Comparison of ENCODE assay signal across 24 cellular contexts in the genomic region with DNA sequence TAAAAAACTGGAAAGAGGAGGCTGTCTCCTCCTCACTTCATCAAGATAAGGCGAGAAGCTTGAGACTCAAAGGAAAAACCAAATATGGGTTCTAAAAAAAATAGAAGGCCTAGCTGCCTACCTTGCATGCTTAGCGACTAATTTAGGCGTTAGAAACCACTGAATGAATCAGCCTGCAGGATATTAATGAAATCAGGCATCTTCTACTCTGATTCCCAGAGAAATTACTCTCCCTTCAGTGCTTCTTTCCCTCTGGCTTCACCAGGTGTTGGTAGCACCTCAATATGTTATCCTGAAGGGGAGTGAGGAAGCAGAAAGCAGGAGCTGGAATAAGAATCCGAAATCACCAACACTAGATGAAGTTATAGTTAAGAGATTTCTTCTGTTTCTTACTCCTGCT.
"Had no signal": no experiment of that assay in that cellular context is flagged by ENCODE, and none has a peak within 500 bp of the region (broad histone marks: within the 10 kb centered on the region; RNA-seq: fewer than 3 reads in every experiment).

No MANE protein-coding gene starts in this region.

- H3K27ac ChIP-seq: colonic mucosa, epithelial cell of prostate, gastrocnemius medialis, lower lobe of right lung, psoas muscle, sigmoid colon, spleen, transverse colon, upper lobe of right lung, uterus had no signal

- H3K36me3 ChIP-seq: colonic mucosa, gastrocnemius medialis, lower lobe of right lung, sigmoid colon, spleen, transverse colon, upper lobe of right lung, uterus had no signal

- FAIRE-seq: kidney had no signal

- DNase-seq: colonic mucosa; effector CD8-positive, alpha-beta T cell; endodermal cell; foreskin fibroblast; gastrocnemius medialis; kidney; left ventricle myocardium superior; lower lobe of right lung; naive thymus-derived CD8-positive, alpha-beta T cell; nephron progenitor cell; nucleus accumbens; psoas muscle; right cardiac atrium; sigmoid colon; spleen; stimulated activated CD4-positive, alpha-beta T cell treated with anti-CD3 and anti-CD28 coated beads, Interleukin-4, amount 100 ng/mL, for 4 hours; stimulated activated naive CD8-positive, alpha-beta T cell treated with anti-CD3 and anti-CD28 coated beads, Interleukin-15, Interleukin-2, amounts not matched to agents 100 U/mL and 50 U/mL, for 24 hours; substantia nigra; transverse colon; upper lobe of right lung; uterus had no signal

- ATAC-seq: esophagus mucosa; gastrocnemius medialis; lower lobe of right lung; naive thymus-derived CD8-positive, alpha-beta T cell; psoas muscle; right cardiac atrium; stimulated activated memory B cell treated with anti-CD40 and anti-IgM and Interleukin-4, amounts not matched to agents 10 μg/mL and 1 μg/mL and 100 μg/mL, for 72 hours; stimulated activated naive CD8-positive, alpha-beta T cell treated with anti-CD3 and anti-CD28 coated beads, Interleukin-15, Interleukin-2, amounts not matched to agents 100 U/mL and 50 U/mL, for 24 hours; upper lobe of right lung had no signal

- H3K4me3 ChIP-seq: colonic mucosa, gastrocnemius medialis, lower lobe of right lung, psoas muscle, sigmoid colon, spleen, transverse colon, upper lobe of right lung, uterus had no signal

- H3K4me1 ChIP-seq: colonic mucosa, gastrocnemius medialis, lower lobe of right lung, psoas muscle, sigmoid colon, spleen, transverse colon, upper lobe of right lung, uterus had no signal

- H3K9me3 ChIP-seq: colonic mucosa, gastrocnemius medialis, lower lobe of right lung, psoas muscle, sigmoid colon, transverse colon, upper lobe of right lung, uterus had no signal

- H3K27me3 ChIP-seq: colonic mucosa, gastrocnemius medialis, sigmoid colon, spleen, transverse colon, upper lobe of right lung, uterus had no signal
